1 cellular context compared by ENCODE assay signal in the genomic region with DNA sequence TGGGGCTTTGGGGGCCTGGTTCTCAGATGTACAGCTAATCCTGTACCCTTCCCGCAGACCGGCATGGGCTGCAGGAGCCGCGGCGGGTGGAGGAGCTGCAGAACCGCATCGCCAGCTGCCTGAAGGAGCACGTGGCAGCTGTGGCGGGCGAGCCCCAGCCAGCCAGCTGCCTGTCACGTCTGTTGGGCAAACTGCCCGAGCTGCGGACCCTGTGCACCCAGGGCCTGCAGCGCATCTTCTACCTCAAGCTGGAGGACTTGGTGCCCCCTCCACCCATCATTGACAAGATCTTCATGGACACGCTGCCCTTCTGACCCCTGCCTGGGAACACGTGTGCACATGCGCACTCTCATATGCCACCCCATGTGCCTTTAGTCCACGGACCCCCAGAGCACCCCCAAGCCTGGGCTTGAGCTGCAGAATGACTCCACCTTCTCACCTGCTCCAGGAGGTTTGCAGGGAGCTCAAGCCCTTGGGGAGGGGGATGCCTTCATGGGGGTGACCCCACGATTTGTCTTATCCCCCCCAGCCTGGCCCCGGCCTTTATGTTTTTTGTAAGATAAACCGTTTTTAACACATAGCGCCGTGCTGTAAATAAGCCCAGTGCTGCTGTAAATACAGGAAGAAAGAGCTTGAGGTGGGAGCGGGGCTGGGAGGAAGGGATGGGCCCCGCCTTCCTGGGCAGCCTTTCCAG.
TF ChIP-seq lines count a peak whose summit lies in the region.

No MANE protein-coding gene starts in this region.

TF ChIP-seq in GM12878, 131 proteins besides CTCF, POLR2A, EP300 and RAD21:
- TF ChIP-seq POLR2AphosphoS5 (IDR thresholded peaks at IDR 0.05; ENCODE audit: low read length) (peak; percentile 7; the same call in 1 of the 2 replicates), TARDBP (IDR thresholded peaks at IDR 0.05; ENCODE audit: borderline replicate concordance) (no peak)
